ENCODE assay signal across 8 cellular contexts in the genomic region with DNA sequence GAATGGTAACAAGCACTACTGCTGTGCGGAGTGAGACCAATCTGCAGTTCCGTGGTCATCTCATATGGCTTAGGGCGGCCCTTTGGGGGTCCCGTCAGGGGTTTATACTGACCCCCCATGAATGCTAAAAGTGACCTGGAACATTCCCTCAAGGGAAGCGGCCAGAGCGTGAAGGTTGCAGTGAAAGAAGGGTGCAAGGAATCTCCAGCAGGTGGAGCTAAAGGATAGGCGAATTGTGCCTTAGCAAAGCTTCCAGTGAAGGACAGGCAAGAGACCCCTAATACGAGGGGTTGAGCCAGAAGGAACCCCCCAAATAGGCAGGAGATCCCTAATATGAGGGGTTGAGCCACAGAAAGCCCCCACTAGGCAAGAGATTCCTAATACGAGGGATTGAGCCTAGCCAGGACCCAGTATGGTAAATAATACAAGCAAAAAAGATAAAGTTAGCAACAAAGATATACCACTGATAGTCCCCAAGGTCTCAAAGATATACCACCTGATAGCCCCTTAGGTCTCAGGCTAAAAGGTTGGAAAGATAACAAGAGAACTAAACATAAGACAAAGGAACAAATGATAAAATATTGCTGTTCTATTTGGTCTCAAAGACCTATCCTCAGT. TPM values are rescaled to one million over a fixed set of nuclear protein-coding genes. Genes with fewer than 3 reads are reported as not detected.
A peak's percentile ranks its signal among the peaks of the same experiment; 100 is the strongest.
DNase-seq lines count a peak whose midpoint lies in the region; ATAC-seq and TF ChIP-seq lines count a peak whose summit lies in the region.

No MANE protein-coding gene starts in this region.

- DNase-seq in A673 (ENCODE audit: low spot score): peak; percentile 47
- peak; percentile 12 for DNase-seq in NCI-H2171 (lab: John Stamatoyannopoulos, UW)
- peak; percentile 48 for DNase-seq in activated CD4-positive, alpha-beta T cell treated with anti-CD3 and anti-CD28 coated beads, Interleukin-2, amount 50 U/mL, for 1 hour
- DNase-seq in effector CD4-positive, alpha-beta T cell: peak; percentile 49
- DNase-seq in memory B cell (ENCODE audit: low spot score in 2 of 2): peak; percentile 56 to 59

- no peaks in the 10 kb centered on the region for H3K27me3 Mint-ChIP-seq in memory B cell
- no peaks in the 10 kb centered on the region for H3K27me3 Mint-ChIP-seq in stimulated activated memory B cell treated with anti-CD40 and anti-IgM and Interleukin-4, amounts not matched to agents 10 μg/mL and 1 μg/mL and 100 μg/mL, for 72 hours

- H3K27ac ChIP-seq in A673 (ENCODE audit: low read depth, low read length, poor library complexity, severe bottlenecking): no peak overlapping the region

- CTCF ChIA-PET in A673 (lab: Charles Lee): interaction anchor here (1.0 kb wide), 2 partner anchors 127 to 163 kb away, joined by 3 to 11 read pairs; no protein-coding TSS in a partner anchor

- H3K4me3 Mint-ChIP-seq in memory B cell: no peak overlapping the region
- no peak overlapping the region for H3K4me3 Mint-ChIP-seq in stimulated activated memory B cell treated with anti-CD40 and anti-IgM and Interleukin-4, amounts not matched to agents 10 μg/mL and 1 μg/mL and 100 μg/mL, for 72 hours

- H3K9me3 ChIP-seq in A673 (ENCODE audit: low read depth, low read length, poor library complexity, severe bottlenecking): no peaks in the 10 kb centered on the region

- intact Hi-C loops in A673 (cut with micrococcal nuclease; ENCODE audit: unreplicated experiment): loop anchor here (5.0 kb wide), 1 partner anchor 159 kb away; the partner anchor contains the start of gene PLXNB1

- no peaks in the 10 kb centered on the region for H3K4me1 Mint-ChIP-seq in memory B cell
- peaks cover 8% of the 10 kb centered on the region for H3K4me1 Mint-ChIP-seq in stimulated activated memory B cell treated with anti-CD40 and anti-IgM and Interleukin-4, amounts not matched to agents 10 μg/mL and 1 μg/mL and 100 μg/mL, for 72 hours

- no peak overlapping the region for H3K4me3 ChIP-seq in A673 (ENCODE audit: low read depth, low read length, poor library complexity, severe bottlenecking)
- H3K4me3 ChIP-seq in GM12875 (ENCODE audit: low read depth, low read length): no peak overlapping the region

- TF ChIP-seq CTCF in A673 (conservative IDR thresholded peaks at IDR 0.05; ENCODE audit: low read depth, low read length): peak; percentile 60
- TF ChIP-seq CTCF in GM12875 (IDR thresholded peaks at IDR 0.05; ENCODE audit: borderline replicate concordance, insufficient read depth, low read depth, low read length): peak; percentile 75

- BruUV-seq in A673 (replicated peaks; lab: Mats Ljungman, UMichigan): no TSS peak

- peaks cover 5% of the 10 kb centered on the region for H3K36me3 Mint-ChIP-seq in memory B cell
- H3K36me3 Mint-ChIP-seq in stimulated activated memory B cell treated with anti-CD40 and anti-IgM and Interleukin-4, amounts not matched to agents 10 μg/mL and 1 μg/mL and 100 μg/mL, for 72 hours: peaks cover 25% of the 10 kb centered on the region

- H3K27ac Mint-ChIP-seq in memory B cell: no peak overlapping the region
- no peak overlapping the region for H3K27ac Mint-ChIP-seq in stimulated activated memory B cell treated with anti-CD40 and anti-IgM and Interleukin-4, amounts not matched to agents 10 μg/mL and 1 μg/mL and 100 μg/mL, for 72 hours

- H3K4me1 ChIP-seq in A673 (ENCODE audit: insufficient read depth, low read length, poor library complexity, severe bottlenecking): no peaks in the 10 kb centered on the region

- H3K36me3 ChIP-seq in A673 (ENCODE audit: insufficient read depth, low read length, poor library complexity, severe bottlenecking): peaks cover under 1% of the 10 kb centered on the region

- ATAC-seq in memory B cell (ENCODE audit: low read depth) (peak; percentile 77), HG03045 (IDR thresholded peaks at IDR 0.05; ENCODE audit: unreplicated experiment) (no peak)
- ATAC-seq in stimulated activated memory B cell treated with anti-CD40 and anti-IgM and Interleukin-4, amounts not matched to agents 10 μg/mL and 1 μg/mL and 100 μg/mL, for 72 hours: peak; percentile 69

- H3K9me3 Mint-ChIP-seq in memory B cell: no peaks in the 10 kb centered on the region
- no peaks in the 10 kb centered on the region for H3K9me3 Mint-ChIP-seq in stimulated activated memory B cell treated with anti-CD40 and anti-IgM and Interleukin-4, amounts not matched to agents 10 μg/mL and 1 μg/mL and 100 μg/mL, for 72 hours

- no peaks in the 10 kb centered on the region for H3K27me3 ChIP-seq in A673 (replicated peaks; ENCODE audit: insufficient read depth, low read depth, low read length, poor library complexity)

- POLR2A ChIA-PET in A673 (lab: Charles Lee; ENCODE audit: low non-redundant PET): no interaction called here

RNA-seq across cellular contexts. Expression of gene NME6, which starts 27.5 kb away (rescaled TPM):
- total RNA-seq in A673 (2021): 12.0 and 13.5 TPM in 2 replicates

RNA-seq across cellular contexts. Expression of gene ZNF589, which starts 32.8 kb away (rescaled TPM):
- 25.6 and 26.7 TPM in 2 replicates for total RNA-seq in A673 (2021)

RNA-seq across cellular contexts. Expression of gene CAMP, which starts 50.4 kb away (rescaled TPM):
- total RNA-seq in A673 (2021): not detected in 2 replicates

RNA-seq across cellular contexts. Expression of gene SPINK8, which starts 59.8 kb away (rescaled TPM):
- not detected in 2 replicates for total RNA-seq in A673 (2021)
